Comparison of ENCODE assay signal across 10 cellular contexts in genomic region chr9:94638335-94639044, GRCh38. TPM values are rescaled to one million over a fixed set of nuclear protein-coding genes. Genes with fewer than 3 reads are reported as not detected.
DNase-seq lines count a peak whose midpoint lies in the region; ATAC-seq and TF ChIP-seq lines count a peak whose summit lies in the region.
"Had no signal": no experiment of that assay in that cellular context is flagged by ENCODE, and none has a peak within 500 bp of the region (broad histone marks: within the 10 kb centered on the region; RNA-seq: fewer than 3 reads in every experiment).

No MANE protein-coding gene starts in this region.

- H3K27ac Mint-ChIP-seq in T-helper 2 cell treated with Interferon-gamma antibody and Interleukin-4, amounts not matched to agents 5 μg/mL and 100 μg/mL, for 36 hours, result peak overlapping the region; percentile 11
- H3K27ac Mint-ChIP-seq in activated T-helper 2 cell treated with anti-CD3 and anti-CD28 coated beads, Interferon-gamma antibody, Interleukin-2, Interleukin-4, amounts not matched to agents 10 μg/mL and 5 μg/mL and 100 μg/mL, durations not matched to agents 14 hours and 24 hours and 36 hours, result no peak overlapping the region
- peak overlapping the region; percentile 83 for H3K27ac Mint-ChIP-seq in stimulated activated memory B cell treated with anti-CD40 and anti-IgM and Interleukin-4, amounts not matched to agents 10 μg/mL and 1 μg/mL and 100 μg/mL, for 72 hours

- WGBS in lower leg skin, 2 donors, result 72 to 77% methylated on average over 16 of the region's 16 CpGs

- TF ChIP-seq CTCF in lower leg skin (IDR thresholded peaks at IDR 0.05), result no peak

- peak overlapping the region; percentile 22 for H3K4me3 ChIP-seq in lower leg skin (ENCODE audit: low read depth, poor library complexity, severe bottlenecking)
- H3K4me3 ChIP-seq: SJSA1 had no signal

- no peaks in the 10 kb centered on the region for H3K36me3 Mint-ChIP-seq in T-helper 2 cell treated with Interferon-gamma antibody and Interleukin-4, amounts not matched to agents 5 μg/mL and 100 μg/mL, for 36 hours (ENCODE audit: low read depth)
- no peaks in the 10 kb centered on the region for H3K36me3 Mint-ChIP-seq in activated T-helper 2 cell treated with anti-CD3 and anti-CD28 coated beads, Interferon-gamma antibody, Interleukin-2, Interleukin-4, amounts not matched to agents 10 μg/mL and 5 μg/mL and 100 μg/mL, durations not matched to agents 14 hours and 24 hours and 36 hours (ENCODE audit: low read depth)
- H3K36me3 Mint-ChIP-seq in stimulated activated memory B cell treated with anti-CD40 and anti-IgM and Interleukin-4, amounts not matched to agents 10 μg/mL and 1 μg/mL and 100 μg/mL, for 72 hours, result no peaks in the 10 kb centered on the region

- DNase-seq in T-helper 2 cell treated with Interferon-gamma antibody and Interleukin-4, amounts not matched to agents 5 μg/mL and 100 μg/mL, for 36 hours (ENCODE audit: low spot score), result no peak
- DNase-seq in T-helper 2 cell (no peak), lower leg skin (ENCODE audit: low spot score in 2 of 2) (no peak), amygdala (lab: John Stamatoyannopoulos, UW) (no peak)
- DNase-seq in activated T-helper 2 cell treated with anti-CD3 and anti-CD28 coated beads, Interferon-gamma antibody, Interleukin-2, Interleukin-4, amounts not matched to agents 10 μg/mL and 5 μg/mL and 100 μg/mL, durations not matched to agents 14 hours and 24 hours and 36 hours (ENCODE audit: low spot score), result no peak
- DNase-seq: cortex of kidney had no signal

- TF ChIP-seq POLR2A in lower leg skin (IDR thresholded peaks at IDR 0.05), result no peak

- peak overlapping the region; percentile 92 for H3K4me3 Mint-ChIP-seq in T-helper 2 cell treated with Interferon-gamma antibody and Interleukin-4, amounts not matched to agents 5 μg/mL and 100 μg/mL, for 36 hours
- H3K4me3 Mint-ChIP-seq in activated T-helper 2 cell treated with anti-CD3 and anti-CD28 coated beads, Interferon-gamma antibody, Interleukin-2, Interleukin-4, amounts not matched to agents 10 μg/mL and 5 μg/mL and 100 μg/mL, durations not matched to agents 14 hours and 24 hours and 36 hours (ENCODE audit: low read depth), result peak overlapping the region; percentile 75
- H3K4me3 Mint-ChIP-seq in stimulated activated memory B cell treated with anti-CD40 and anti-IgM and Interleukin-4, amounts not matched to agents 10 μg/mL and 1 μg/mL and 100 μg/mL, for 72 hours, result peak overlapping the region; percentile 81

- peaks cover 52% of the 10 kb centered on the region for H3K27me3 Mint-ChIP-seq in T-helper 2 cell treated with Interferon-gamma antibody and Interleukin-4, amounts not matched to agents 5 μg/mL and 100 μg/mL, for 36 hours (ENCODE audit: low read depth)
- peaks cover 41% of the 10 kb centered on the region for H3K27me3 Mint-ChIP-seq in activated T-helper 2 cell treated with anti-CD3 and anti-CD28 coated beads, Interferon-gamma antibody, Interleukin-2, Interleukin-4, amounts not matched to agents 10 μg/mL and 5 μg/mL and 100 μg/mL, durations not matched to agents 14 hours and 24 hours and 36 hours (ENCODE audit: low read depth)
- no peaks in the 10 kb centered on the region for H3K27me3 Mint-ChIP-seq in stimulated activated memory B cell treated with anti-CD40 and anti-IgM and Interleukin-4, amounts not matched to agents 10 μg/mL and 1 μg/mL and 100 μg/mL, for 72 hours

- no peaks in the 10 kb centered on the region for H3K9me3 Mint-ChIP-seq in T-helper 2 cell treated with Interferon-gamma antibody and Interleukin-4, amounts not matched to agents 5 μg/mL and 100 μg/mL, for 36 hours
- no peaks in the 10 kb centered on the region for H3K9me3 Mint-ChIP-seq in activated T-helper 2 cell treated with anti-CD3 and anti-CD28 coated beads, Interferon-gamma antibody, Interleukin-2, Interleukin-4, amounts not matched to agents 10 μg/mL and 5 μg/mL and 100 μg/mL, durations not matched to agents 14 hours and 24 hours and 36 hours
- H3K9me3 Mint-ChIP-seq in stimulated activated memory B cell treated with anti-CD40 and anti-IgM and Interleukin-4, amounts not matched to agents 10 μg/mL and 1 μg/mL and 100 μg/mL, for 72 hours, result no peaks in the 10 kb centered on the region

- peaks cover 12% of the 10 kb centered on the region for H3K4me1 Mint-ChIP-seq in T-helper 2 cell treated with Interferon-gamma antibody and Interleukin-4, amounts not matched to agents 5 μg/mL and 100 μg/mL, for 36 hours (ENCODE audit: low read depth)
- H3K4me1 Mint-ChIP-seq in activated T-helper 2 cell treated with anti-CD3 and anti-CD28 coated beads, Interferon-gamma antibody, Interleukin-2, Interleukin-4, amounts not matched to agents 10 μg/mL and 5 μg/mL and 100 μg/mL, durations not matched to agents 14 hours and 24 hours and 36 hours (ENCODE audit: low read depth), result peaks cover 10% of the 10 kb centered on the region
- peaks cover 11% of the 10 kb centered on the region for H3K4me1 Mint-ChIP-seq in stimulated activated memory B cell treated with anti-CD40 and anti-IgM and Interleukin-4, amounts not matched to agents 10 μg/mL and 1 μg/mL and 100 μg/mL, for 72 hours

- intact Hi-C loops in activated T-helper 2 cell treated with anti-CD3 and anti-CD28 coated beads, Interferon-gamma antibody, Interleukin-2, Interleukin-4, amounts not matched to agents 10 μg/mL and 5 μg/mL and 100 μg/mL, durations not matched to agents 14 hours and 24 hours and 36 hours (cut with micrococcal nuclease), result no loop called here
- intact Hi-C loops in lower leg skin (cut with DNase I; ENCODE audit: low total_unique reads), result no loop called here

- peak; percentile 34 for ATAC-seq in stimulated activated memory B cell treated with anti-CD40 and anti-IgM and Interleukin-4, amounts not matched to agents 10 μg/mL and 1 μg/mL and 100 μg/mL, for 72 hours
- ATAC-seq in GM19324 (IDR thresholded peaks at IDR 0.05; ENCODE audit: low FRiP score, unreplicated experiment) (no peak), GM21381 (IDR thresholded peaks at IDR 0.05; ENCODE audit: unreplicated experiment) (no peak)

RNA-seq across cellular contexts. Expression of gene FBP1, which starts 0.8 kb away (rescaled TPM):
- 0.23 TPM in 1 of 2 replicates, not detected in the other for total RNA-seq in activated T-helper 2 cell treated with anti-CD3 and anti-CD28 coated beads, Interferon-gamma antibody, Interleukin-2, Interleukin-4, amounts not matched to agents 10 μg/mL and 5 μg/mL and 100 μg/mL, durations not matched to agents 14 hours and 24 hours and 36 hours
- total RNA-seq in lower leg skin, result 10 to 100 TPM in 1 of 4 donors, 1 to 10 TPM in 2, under 1 TPM in 1; 0.99 to 12.1 (median 6.6) TPM
- total RNA-seq: SJSA1 had no signal

RNA-seq across cellular contexts. Expression of gene FBP2, which starts 44.9 kb away (rescaled TPM):
- total RNA-seq in activated T-helper 2 cell treated with anti-CD3 and anti-CD28 coated beads, Interferon-gamma antibody, Interleukin-2, Interleukin-4, amounts not matched to agents 10 μg/mL and 5 μg/mL and 100 μg/mL, durations not matched to agents 14 hours and 24 hours and 36 hours, result not detected in 2 replicates
- 1 to 10 TPM in 1 of 4 donors, not detected in 3; 1.5 TPM for total RNA-seq in lower leg skin
- total RNA-seq: SJSA1 had no signal
